Comparison of ENCODE assay signal across 10 cellular contexts in genomic region chr5:132394681-132395259, GRCh38. TPM values are rescaled to one million over a fixed set of nuclear protein-coding genes. Genes with fewer than 3 reads are reported as not detected.
DNase-seq lines count a peak whose midpoint lies in the region; ATAC-seq and TF ChIP-seq lines count a peak whose summit lies in the region.
"Had no signal": no experiment of that assay in that cellular context is flagged by ENCODE, and none has a peak within 500 bp of the region (broad histone marks: within the 10 kb centered on the region; RNA-seq: fewer than 3 reads in every experiment).

No MANE protein-coding gene starts in this region.

- H3K36me3 ChIP-seq in thyroid gland, result peaks cover 0 to 4% of the 10 kb centered on the region in 2 donors
- peaks cover 29% of the 10 kb centered on the region for H3K36me3 ChIP-seq in right atrium auricular region

- TF ChIP-seq POLR2A in thyroid gland (IDR thresholded peaks at IDR 0.05), result no peak

- no peak overlapping the region for H3K4me3 ChIP-seq in thyroid gland (replicated peaks in 1 of 3)
- H3K4me3 ChIP-seq in right atrium auricular region, result no peak overlapping the region

- intact Hi-C loops in thyroid gland (cut with DNase I), result no loop called here

- H3K4me3 Mint-ChIP-seq in stimulated activated naive CD8-positive, alpha-beta T cell treated with anti-CD3 and anti-CD28 coated beads, Interleukin-15, Interleukin-2, amounts not matched to agents 100 ng/mL and 50 ng/mL, for 24 hours, result no peak overlapping the region
- H3K4me3 Mint-ChIP-seq in T-cell, result peak overlapping the region in 1 of 3 donors; percentile 65

- no peak for DNase-seq in stimulated activated naive CD8-positive, alpha-beta T cell treated with anti-CD3 and anti-CD28 coated beads, Interleukin-15, Interleukin-2, amounts not matched to agents 100 U/mL and 50 U/mL, for 24 hours
- DNase-seq in T-cell (no peak), thyroid gland (peak; percentile 58 to 68), right atrium auricular region (ENCODE audit: low spot score) (no peak)
- DNase-seq: activated gamma-delta T cell, KG1 had no signal

- H3K36me3 Mint-ChIP-seq in stimulated activated naive CD8-positive, alpha-beta T cell treated with anti-CD3 and anti-CD28 coated beads, Interleukin-15, Interleukin-2, amounts not matched to agents 100 ng/mL and 50 ng/mL, for 24 hours (ENCODE audit: low read depth), result peaks cover 13% of the 10 kb centered on the region
- peaks cover 7% of the 10 kb centered on the region for H3K36me3 Mint-ChIP-seq in T-cell

- TF ChIP-seq CTCF in thyroid gland (IDR thresholded peaks at IDR 0.05), result no peak
- no peak for TF ChIP-seq CTCF in right atrium auricular region (IDR thresholded peaks at IDR 0.05)

- H3K27me3 ChIP-seq in thyroid gland (no peaks in the 10 kb centered on the region), right atrium auricular region (no peaks in the 10 kb centered on the region)

- no peaks in the 10 kb centered on the region for H3K27me3 Mint-ChIP-seq in stimulated activated naive CD8-positive, alpha-beta T cell treated with anti-CD3 and anti-CD28 coated beads, Interleukin-15, Interleukin-2, amounts not matched to agents 100 ng/mL and 50 ng/mL, for 24 hours
- no peaks in the 10 kb centered on the region for H3K27me3 Mint-ChIP-seq in T-cell

- POLR2A ChIA-PET in T-cell (lab: Charles Lee), result interaction anchor here in 1 of 2 donors (0.6 to 1.1 kb wide), 2 partner anchors 78 to 85 kb away, joined by 3 to 14 read pairs; no protein-coding TSS in a partner anchor

- CTCF ChIA-PET in T-cell (lab: Charles Lee), result interaction anchor here in 1 of 2 donors (1.4 to 2.5 kb wide), 3 partner anchors 26 to 105 kb away, joined by 3 to 7 read pairs (median 3); no protein-coding TSS in a partner anchor

- ATAC-seq in stimulated activated naive CD8-positive, alpha-beta T cell treated with anti-CD3 and anti-CD28 coated beads, Interleukin-15, Interleukin-2, amounts not matched to agents 100 U/mL and 50 U/mL, for 24 hours, result no peak
- ATAC-seq in HG03139 (IDR thresholded peaks at IDR 0.05; ENCODE audit: unreplicated experiment) (peak; percentile 81), T-cell (replicated peaks in 1 of 4) (no peak), HG03520 (IDR thresholded peaks at IDR 0.05; ENCODE audit: unreplicated experiment) (no peak), GM19455 (IDR thresholded peaks at IDR 0.05; ENCODE audit: unreplicated experiment) (no peak)

- peak overlapping the region in 1 of 3 donors; percentile 42 for H3K27ac ChIP-seq in thyroid gland
- no peak overlapping the region for H3K27ac ChIP-seq in right atrium auricular region

- peak overlapping the region; percentile 46 for H3K27ac Mint-ChIP-seq in stimulated activated naive CD8-positive, alpha-beta T cell treated with anti-CD3 and anti-CD28 coated beads, Interleukin-15, Interleukin-2, amounts not matched to agents 100 ng/mL and 50 ng/mL, for 24 hours
- H3K27ac Mint-ChIP-seq in T-cell, result peak overlapping the region; percentile 81 to 93

- peaks cover 47% of the 10 kb centered on the region for H3K4me1 Mint-ChIP-seq in stimulated activated naive CD8-positive, alpha-beta T cell treated with anti-CD3 and anti-CD28 coated beads, Interleukin-15, Interleukin-2, amounts not matched to agents 100 ng/mL and 50 ng/mL, for 24 hours (ENCODE audit: low read depth)
- H3K4me1 Mint-ChIP-seq in T-cell, result peaks cover 70 to 94% (median 81%) of the 10 kb centered on the region in 3 donors

- H3K9me3 Mint-ChIP-seq in stimulated activated naive CD8-positive, alpha-beta T cell treated with anti-CD3 and anti-CD28 coated beads, Interleukin-15, Interleukin-2, amounts not matched to agents 100 ng/mL and 50 ng/mL, for 24 hours, result no peaks in the 10 kb centered on the region
- no peaks in the 10 kb centered on the region for H3K9me3 Mint-ChIP-seq in T-cell

- H3K4me1 ChIP-seq in thyroid gland (peaks cover 7 to 37% of the 10 kb centered on the region in 2 donors), right atrium auricular region (peaks cover 0 to 4% of the 10 kb centered on the region in 2 donors)

- WGBS in thyroid gland, 2 donors, result 29 to 39% methylated on average over 4 of the region's 4 CpGs

- H3K9me3 ChIP-seq in thyroid gland, result no peaks in the 10 kb centered on the region
- H3K9me3 ChIP-seq in right atrium auricular region, result no peaks in the 10 kb centered on the region

RNA-seq across cellular contexts. Expression of gene SLC22A5, which starts 25.3 kb away (rescaled TPM):
- total RNA-seq in T-cell, result 10 to 100 TPM in 2 of 5 donors, 1 to 10 TPM in 3; 4.8 to 14.0 (median 7.6) TPM
- 10 to 100 TPM; 18.1 to 28.3 (median 24.2) TPM for total RNA-seq in thyroid gland
- 10 to 100 TPM in 1 of 2 donors, 1 to 10 TPM in 1; 8.6 to 17.6 TPM for total RNA-seq in right atrium auricular region

Comparison
In these comparisons a context has a peak if more than half of its experiments do, and no peak if none do; other contexts are left out.
1. DNase-seq: peak in thyroid gland (2 of 2); none in stimulated activated naive CD8-positive, alpha-beta T cell treated with anti-CD3 and anti-CD28 coated beads, Interleukin-15, Interleukin-2, amounts not matched to agents 100 U/mL and 50 U/mL, for 24 hours (single experiment), T-cell (0 of 34) and right atrium auricular region (single experiment).